8 cellular contexts compared by ENCODE assay signal in the genomic region with DNA sequence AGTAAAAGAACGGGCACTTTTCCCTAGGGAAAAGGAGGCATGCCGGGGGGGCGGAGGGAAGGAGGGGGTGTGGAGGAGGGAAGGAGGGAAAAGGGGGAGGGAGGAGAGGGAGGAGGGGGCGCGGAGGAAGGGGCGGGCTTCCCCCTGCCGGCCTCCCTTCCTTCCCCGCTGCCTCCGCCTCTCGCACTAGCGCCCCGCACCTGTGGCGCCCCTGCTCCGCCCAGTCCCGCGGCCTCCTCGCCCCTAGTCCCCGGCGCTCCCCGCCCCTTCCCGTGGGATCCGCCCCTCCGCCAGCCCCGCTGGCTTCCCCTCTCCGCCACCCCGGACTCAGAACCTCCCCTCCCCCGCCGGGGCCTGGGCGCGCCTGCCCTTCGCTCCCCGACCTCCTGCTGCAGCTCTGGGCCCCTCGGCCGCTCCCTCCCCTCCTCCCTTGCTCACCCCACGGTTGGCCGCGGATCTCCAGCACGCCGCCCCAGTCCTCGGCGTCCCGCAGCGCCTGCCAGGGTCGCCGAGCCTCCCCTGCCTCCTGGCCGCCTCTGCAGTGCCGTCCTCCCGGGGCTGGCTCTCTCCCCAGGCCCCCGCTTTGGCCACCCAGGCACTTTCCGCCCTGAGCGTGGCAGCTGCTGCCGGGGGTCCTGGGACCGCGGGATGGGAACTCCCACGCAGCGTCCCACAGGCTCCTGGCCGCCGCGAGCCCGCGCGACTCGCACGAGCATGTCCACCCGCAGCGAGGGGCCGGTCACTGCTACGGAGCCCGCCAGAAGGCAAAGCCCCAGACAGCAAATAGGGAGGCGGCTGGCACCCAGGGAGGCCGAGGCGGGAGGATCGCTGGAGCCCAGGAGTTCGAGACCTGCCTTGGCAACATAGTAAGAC.
DNase-seq lines count a peak whose midpoint lies in the region; TF ChIP-seq lines count a peak whose summit lies in the region.

No MANE protein-coding gene starts in this region.

- 1 to 5% (median 3%) methylated on average over 37 to 73 of the region's 74 CpGs for WGBS in ovary, 3 donors

- intact Hi-C loops in head of caudate nucleus (cut with DNase I) (no loop called here), ovary (cut with DNase I) (no loop called here)

- no peak for TF ChIP-seq CTCF in ovary (IDR thresholded peaks at IDR 0.05)

- no peaks in the 10 kb centered on the region for H3K9me3 ChIP-seq in ovary

- no peak for TF ChIP-seq EP300 in ovary (IDR thresholded peaks at IDR 0.05)

- H3K36me3 ChIP-seq in ovary = no peaks in the 10 kb centered on the region

- no peaks in the 10 kb centered on the region for H3K4me1 ChIP-seq in ovary (ENCODE audit: insufficient read depth)

- H3K4me3 ChIP-seq in ovary = peak overlapping the region; percentile 47

- no peaks in the 10 kb centered on the region for H3K27me3 ChIP-seq in ovary

- DNase-seq in DMS53 treated with DMSO at 0.1 percent for 48 hours (lab: John Stamatoyannopoulos, UW; ENCODE audit: unreplicated experiment) (peak; percentile 32), RPMI7951 (ENCODE audit: low read depth) (peak; percentile 40), head of caudate nucleus (peak in 33 of 42 donors; percentile 13 to 68 (median 40)), ovary (peak in 4 of 5 donors; percentile 49 to 70 (median 57)), NCI-H1930 (lab: John Stamatoyannopoulos, UW) (no peak), KBM-7 (no peak), midbrain (lab: John Stamatoyannopoulos, UW) (no peak)
- no peak for DNase-seq in activated CD4-positive, alpha-beta T cell treated with anti-CD3 and anti-CD28 coated beads for 1 hour

- in situ Hi-C loops in KBM-7 (cut with MboI; ENCODE audit: low pct_unique_long_range_greater_than_20kb, low sequenced_read_pairs) = no loop called here

- no peak for TF ChIP-seq POLR2A in ovary (IDR thresholded peaks at IDR 0.05)

- no peak overlapping the region for H3K27ac ChIP-seq in ovary

Comparison
In these comparisons a context has a peak if more than half of its experiments do, and no peak if none do; other contexts are left out.
1. DNase-seq: peak in DMS53 treated with DMSO at 0.1 percent for 48 hours (single experiment), RPMI7951 (single experiment), head of caudate nucleus (33 of 42) and ovary (4 of 5); none in NCI-H1930 (0 of 2), activated CD4-positive, alpha-beta T cell treated with anti-CD3 and anti-CD28 coated beads for 1 hour (single experiment), KBM-7 (single experiment) and midbrain (single experiment).